12 cellular contexts compared by ENCODE assay signal in genomic region chr20:10922941-10923340, GRCh38.
DNase-seq lines count a peak whose midpoint lies in the region; ATAC-seq and TF ChIP-seq lines count a peak whose summit lies in the region.
"Had no signal": no experiment of that assay in that cellular context is flagged by ENCODE, and none has a peak within 500 bp of the region (broad histone marks: within the 10 kb centered on the region; RNA-seq: fewer than 3 reads in every experiment).

No MANE protein-coding gene starts in this region.

- H3K27me3 ChIP-seq in SJCRH30 = no peaks in the 10 kb centered on the region; the same call in 1 of the 2 replicates
- H3K27me3 ChIP-seq: body of pancreas, neutrophil had no signal

- no peaks in the 10 kb centered on the region for H3K36me3 ChIP-seq in SJCRH30
- H3K36me3 ChIP-seq: neutrophil had no signal

- no peak for TF ChIP-seq CTCF in retinal pigment epithelial cell (conservative IDR thresholded peaks at IDR 0.05; ENCODE audit: low read depth, low read length)

- H3K4me3 ChIP-seq in SJCRH30 (no peak overlapping the region), retinal pigment epithelial cell (ENCODE audit: low read length) (no peak overlapping the region)
- H3K4me3 ChIP-seq: body of pancreas had no signal

- no peaks in the 10 kb centered on the region for H3K9me3 ChIP-seq in SJCRH30 (replicated peaks)
- H3K9me3 ChIP-seq: body of pancreas, neutrophil had no signal

- H3K27ac ChIP-seq in SJCRH30 = no peak overlapping the region
- H3K27ac ChIP-seq: body of pancreas, neutrophil had no signal

- no peak for ATAC-seq in GM21515 (IDR thresholded peaks at IDR 0.05; ENCODE audit: unreplicated experiment)
- ATAC-seq in HG02973 (IDR thresholded peaks at IDR 0.05; ENCODE audit: unreplicated experiment) = no peak
- ATAC-seq: body of pancreas had no signal

- DNase-seq in GM03348 (ENCODE audit: low spot score) (peak; percentile 68), SJCRH30 (peak; percentile 10 to 34), fibroblast of peridontal ligament (ENCODE audit: extremely low read depth) (peak; percentile 98), retinal pigment epithelial cell (ENCODE audit: low read depth) (peak; percentile 90), SHP77 treated with DMSO at 0.1 percent for 48 hours (lab: John Stamatoyannopoulos, UW) (no peak), NCI-H1930 (lab: John Stamatoyannopoulos, UW) (no peak)
- DNase-seq: body of pancreas, GDM1, KBM-7 had no signal

- H3K4me1 ChIP-seq in SJCRH30 = peaks cover 8% of the 10 kb centered on the region

Comparison
In these comparisons a context has a peak if more than half of its experiments do, and no peak if none do; other contexts are left out.
1. DNase-seq: peak in GM03348 (single experiment), SJCRH30 (2 of 2), fibroblast of peridontal ligament (single experiment) and retinal pigment epithelial cell (single experiment); none in SHP77 treated with DMSO at 0.1 percent for 48 hours (single experiment) and NCI-H1930 (0 of 2).